In genomic region chr6:33454009-33454946, GRCh38 we compare ENCODE assay signal across 8 cellular contexts.
DNase-seq lines count a peak whose midpoint lies in the region; TF ChIP-seq lines count a peak whose summit lies in the region.

ZBTB9 (plus strand) TSS chr6:33454576; CDS start chr6:33455101, 525 bp downstream.

- H3K27me3 ChIP-seq in effector memory CD4-positive, alpha-beta T cell (replicated peaks; ENCODE audit: control insufficient read depth, insufficient read depth, low read length, poor library complexity, severe bottlenecking), result no peaks in the 10 kb centered on the region

- H3K4me3 ChIP-seq in effector memory CD4-positive, alpha-beta T cell (ENCODE audit: insufficient read depth, low read depth, low read length, poor library complexity, severe bottlenecking), result peak within 1 kb of the TSS; percentile 88

- H3K36me3 ChIP-seq in effector memory CD4-positive, alpha-beta T cell (ENCODE audit: control insufficient read depth, insufficient read depth, low read length), result peaks cover 4% of the 10 kb centered on the region

- peak within 1 kb of the TSS; percentile 75 for H3K27ac ChIP-seq in effector memory CD4-positive, alpha-beta T cell (ENCODE audit: insufficient read depth, low read length, poor library complexity, severe bottlenecking)

- H3K4me1 ChIP-seq in effector memory CD4-positive, alpha-beta T cell (ENCODE audit: control insufficient read depth, insufficient read depth, low read length, poor library complexity, severe bottlenecking), result peaks cover 15% of the 10 kb centered on the region

- DNase-seq in COLO668 (lab: John Stamatoyannopoulos, UW; ENCODE audit: unreplicated experiment), result peak; percentile 93
- DNase-seq in GM20000 (ENCODE audit: low spot score), result peak; percentile 99
- peak; percentile 83 for DNase-seq in HS-5 (ENCODE audit: low read depth)
- DNase-seq in NK-92 (lab: John Stamatoyannopoulos, UW; ENCODE audit: unreplicated experiment), result peak; percentile 85
- peak; percentile 95 for DNase-seq in activated CD8-positive, alpha-beta memory T cell treated with anti-CD3 and anti-CD28 coated beads for 24 hours
- DNase-seq in effector memory CD4-positive, alpha-beta T cell, result peak; percentile 90 to 94 (median 93)
- DNase-seq in medulla oblongata (ENCODE audit: extremely low spot score), result peak; percentile 98
- peak; percentile 84 to 92 (median 91) for DNase-seq in stimulated activated CD4-positive, alpha-beta T cell treated with anti-CD3 and anti-CD28 coated beads, TNF-alpha, amount 100 ng/mL, for 48 hours (ENCODE audit: low read depth in 3 of 3)

- H3K9me3 ChIP-seq in effector memory CD4-positive, alpha-beta T cell (ENCODE audit: control insufficient read depth, low read length), result no peaks in the 10 kb centered on the region

- no peak for TF ChIP-seq CTCF in GM20000 (IDR thresholded peaks at IDR 0.05; ENCODE audit: extremely low read depth, missing control alignments)

Comparison
In these comparisons a context has a peak if more than half of its experiments do, and no peak if none do; other contexts are left out.
1. Peak in every context shown above with its lines: DNase-seq, H3K4me3 ChIP-seq and H3K27ac ChIP-seq.